ENCODE assay signal across 14 cellular contexts in the genomic region with DNA sequence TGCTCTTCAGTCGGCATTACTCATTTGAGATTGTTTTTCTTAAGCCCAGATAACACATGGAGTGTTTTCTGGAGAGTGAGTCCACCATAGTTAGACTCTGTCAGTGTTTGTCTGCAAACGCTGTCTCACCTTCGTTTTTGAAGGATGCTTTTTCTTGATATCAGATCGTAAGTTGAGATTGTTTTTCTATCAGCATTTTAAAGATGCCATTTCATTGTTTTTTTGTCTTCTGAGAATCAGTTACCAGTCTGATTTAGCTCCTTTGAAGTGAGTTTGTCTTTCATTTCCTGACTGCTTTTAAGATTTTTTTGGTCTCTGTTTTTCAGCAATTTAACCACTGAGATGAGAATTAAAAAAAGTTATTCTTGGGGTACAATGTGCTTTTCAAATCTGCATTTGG.
"Had no signal": no experiment of that assay in that cellular context is flagged by ENCODE, and none has a peak within 500 bp of the region (broad histone marks: within the 10 kb centered on the region; RNA-seq: fewer than 3 reads in every experiment).

No MANE protein-coding gene starts in this region.

- H3K36me3 ChIP-seq: colonic mucosa, neutrophil, tibial artery had no signal

- H3K9me3 ChIP-seq: colonic mucosa, neutrophil, tibial artery had no signal

- H3K27ac ChIP-seq: colonic mucosa, hepatocyte, neutrophil, tibial artery had no signal

- H3K4me3 Mint-ChIP-seq: naive B cell had no signal

- H3K36me3 Mint-ChIP-seq: naive B cell had no signal

- H3K27me3 ChIP-seq: colonic mucosa, hepatocyte had no signal

- H3K4me1 Mint-ChIP-seq: naive B cell had no signal

- DNase-seq: activated CD4-positive, alpha-beta T cell treated with anti-CD3 and anti-CD28 coated beads, Interleukin-2, amount 50 U/mL, for 48 hours; activated gamma-delta T cell treated with Interleukin-2 at 50 U/mL for 16 hours; activated T-cell treated with anti-CD3 and anti-CD28 coated beads, Interleukin-2, amount 50 U/mL, for 48 hours; colonic mucosa; islet precursor cell; naive B cell; retina; stimulated activated CD4-positive, alpha-beta T cell treated with anti-CD3 and anti-CD28 coated beads, Interleukin-12 subunit alpha, Interleukin-12 subunit beta, amount 100 ng/mL, for 4 hours; stimulated activated CD4-positive, alpha-beta T cell treated with anti-CD3 and anti-CD28 coated beads, Interleukin-2, amount 100 ng/mL, for 24 hours; SW 1271; T-helper 9 cell had no signal

- H3K4me3 ChIP-seq: colonic mucosa, hepatocyte, tibial artery had no signal
